In genomic region chr9:128055222-128056040, GRCh38 we compare ENCODE assay signal across 13 cellular contexts. TPM values are rescaled to one million over a fixed set of nuclear protein-coding genes. Genes with fewer than 3 reads are reported as not detected.
DNase-seq lines count a peak whose midpoint lies in the region; FAIRE-seq and TF ChIP-seq lines count a peak whose summit lies in the region.
"Had no signal": no experiment of that assay in that cellular context is flagged by ENCODE, and none has a peak within 500 bp of the region (broad histone marks: within the 10 kb centered on the region; RNA-seq: fewer than 3 reads in every experiment).

No MANE protein-coding gene starts in this region.

- no peak overlapping the region for H3K9ac ChIP-seq in endothelial cell of umbilical vein (replicated peaks; ENCODE audit: extremely low read depth, insufficient read depth, low read length)

- FAIRE-seq in endothelial cell of umbilical vein (lab: Jason Lieb, UNC), result no peak

- no peaks in the 10 kb centered on the region for H3K9me3 ChIP-seq in endothelial cell of umbilical vein (replicated peaks; ENCODE audit: control insufficient read depth, insufficient read depth, low read length)
- no peaks in the 10 kb centered on the region for H3K9me3 ChIP-seq in tibial nerve

- no peaks in the 10 kb centered on the region for H4K20me1 ChIP-seq in endothelial cell of umbilical vein (replicated peaks; ENCODE audit: control insufficient read depth, extremely low read depth, insufficient read depth, low read length)

- peaks cover 2% of the 10 kb centered on the region for H3K4me1 ChIP-seq in endothelial cell of umbilical vein (ENCODE audit: control insufficient read depth, extremely low read depth, insufficient read depth, low read length)
- peaks cover 0 to 48% (median 32%) of the 10 kb centered on the region in 4 donors for H3K4me1 ChIP-seq in tibial nerve

- H3K27ac ChIP-seq in endothelial cell of umbilical vein (ENCODE audit: insufficient read depth, low read depth, low read length), result no peak overlapping the region
- peak overlapping the region; percentile 80 to 97 (median 90) for H3K27ac ChIP-seq in tibial nerve
- H3K27ac ChIP-seq: 22Rv1 had no signal

- TF ChIP-seq POLR2A in endothelial cell of umbilical vein (IDR thresholded peaks at IDR 0.05; ENCODE audit: low read depth, low read length) (no peak), tibial nerve (IDR thresholded peaks at IDR 0.05) (peak in 1 of 2 donors; percentile 41)

- no peaks in the 10 kb centered on the region for H3K36me3 ChIP-seq in endothelial cell of umbilical vein (ENCODE audit: control insufficient read depth in 2 of 2, extremely low read depth in 1 of 2, insufficient read depth in 2 of 2, low read length in 2 of 2)
- H3K36me3 ChIP-seq in tibial nerve, result no peaks in the 10 kb centered on the region

- TF ChIP-seq CTCF in endothelial cell of umbilical vein (IDR thresholded peaks at IDR 0.05; ENCODE audit: extremely low read depth in 1 of 2, insufficient read depth in 1 of 2, low read depth in 1 of 2, low read length in 2 of 2) (no peak), tibial nerve (IDR thresholded peaks at IDR 0.05) (peak in 2 of 5 experiments; percentile 10 to 11)

- peak; percentile 71 to 94 for TF ChIP-seq EP300 in tibial nerve (IDR thresholded peaks at IDR 0.05)

- CTCF ChIA-PET in endothelial cell of umbilical vein (lab: Charles Lee), result interaction anchor here (0.7 to 1.2 kb wide), 2 partner anchors 17 to 114 kb away, joined by 3 read pairs; no protein-coding TSS in a partner anchor

- H3K4me3 ChIP-seq in endothelial cell of umbilical vein (replicated peaks in 1 of 3; ENCODE audit: insufficient read depth in 1 of 3, low read depth in 1 of 3, low read length in 3 of 3) (no peak overlapping the region), tibial nerve (peak overlapping the region in 1 of 4 donors; percentile 19)

- POLR2A ChIA-PET in endothelial cell of umbilical vein (lab: Charles Lee), result interaction anchor here (0.7 kb wide), 1 partner anchor 11 kb away, joined by 4 read pairs; the partner anchor contains the start of gene NAIF1

- WGBS in tibial nerve, 2 donors, result 18 to 23% methylated on average over 10 to 11 of the region's 11 CpGs

- BruUV-seq in endothelial cell of umbilical vein (replicated peaks; lab: Mats Ljungman, UMichigan), result no TSS peak

- no peak overlapping the region for H3K4me2 ChIP-seq in endothelial cell of umbilical vein (ENCODE audit: insufficient read depth, low read length)

- peak; percentile 56 for DNase-seq in DMS53 (lab: John Stamatoyannopoulos, UW)
- DNase-seq in DMS53 treated with DMSO at 0.1 percent for 48 hours (lab: John Stamatoyannopoulos, UW; ENCODE audit: unreplicated experiment), result no peak
- DNase-seq in endothelial cell of umbilical vein (ENCODE audit: low read depth, low spot score), result no peak
- DNase-seq in mucosa of gallbladder (ENCODE audit: low spot score), result peak; percentile 53
- DNase-seq in tibial nerve (ENCODE audit: low spot score in 2 of 2), result peak in 1 of 2 donors; percentile 40
- no peak for DNase-seq in activated CD4-positive, alpha-beta T cell treated with anti-CD3 and anti-CD28 coated beads, Interleukin-2, amount 50 U/mL, for 48 hours
- DNase-seq in amniotic stem cell (lab: John Stamatoyannopoulos, UW), result no peak
- no peak for DNase-seq in NCI-H128 (lab: John Stamatoyannopoulos, UW; ENCODE audit: unreplicated experiment)
- DNase-seq: activated CD4-positive, alpha-beta T cell treated with anti-CD3 and anti-CD28 coated beads, Interleukin-2, amount 10 ng/mL, durations not matched to agents 7 days and 5 days; hippocampal formation; NCI-H1105 treated with DMSO at 0.1 percent for 48 hours; retina had no signal

- H3K9me1 ChIP-seq in endothelial cell of umbilical vein (replicated peaks; ENCODE audit: control insufficient read depth, extremely low read depth, insufficient read depth, low read length), result no peaks in the 10 kb centered on the region

- dilution Hi-C loops in endothelial cell of umbilical vein (cut with MboI; ENCODE audit: extremely low pct_ligation_motif_present, low sequenced_read_pairs), result no loop called here

- H2AFZ ChIP-seq in endothelial cell of umbilical vein (ENCODE audit: low read depth, low read length), result peak overlapping the region; percentile 34

- intact Hi-C loops in endothelial cell of umbilical vein (cut with micrococcal nuclease), result no loop called here

- no peaks in the 10 kb centered on the region for H3K27me3 ChIP-seq in endothelial cell of umbilical vein (ENCODE audit: control insufficient read depth in 2 of 2, insufficient read depth in 2 of 2, low read length in 2 of 2)
- H3K27me3 ChIP-seq in tibial nerve, result no peaks in the 10 kb centered on the region

- no peaks in the 10 kb centered on the region for H3K79me2 ChIP-seq in endothelial cell of umbilical vein (ENCODE audit: control insufficient read depth, insufficient read depth, low read length)

TF ChIP-seq in endothelial cell of umbilical vein, 7 proteins besides CTCF, POLR2A, EP300 and RAD21:
- no peak for TF ChIP-seq MYC (IDR thresholded peaks at IDR 0.05; ENCODE audit: low read depth, low read length)
- TF ChIP-seq GATA2 (IDR thresholded peaks at IDR 0.05; ENCODE audit: insufficient read depth, insufficient read length, low read depth, low read length), result no peak
- no peak for TF ChIP-seq POLR2AphosphoS5 (IDR thresholded peaks at IDR 0.05; ENCODE audit: insufficient read depth, low read depth, low read length)
- TF ChIP-seq FOS (IDR thresholded peaks at IDR 0.05; ENCODE audit: borderline replicate concordance, insufficient read depth, low read length), result no peak
- TF ChIP-seq EZH2 (IDR thresholded peaks at IDR 0.05; ENCODE audit: borderline replicate concordance, low read depth, low read length, severe bottlenecking), result no peak
- TF ChIP-seq MAX (IDR thresholded peaks at IDR 0.05; ENCODE audit: insufficient read depth, insufficient read length), result no peak
- no peak for TF ChIP-seq JUN (IDR thresholded peaks at IDR 0.05; ENCODE audit: borderline replicate concordance, insufficient read depth, insufficient read length, low read depth)

RNA-seq across cellular contexts. Expression of gene NAIF1, which starts 11.7 kb away (rescaled TPM):
- total RNA-seq in endothelial cell of umbilical vein, result 8.2 and 9.7 TPM in 2 replicates
- 9.7 and 10.1 TPM in 2 replicates for polyA plus RNA-seq in endothelial cell of umbilical vein
- 9.4 and 9.5 TPM in 2 replicates for polyA plus RNA-seq in endothelial cell of umbilical vein (2011; cell fraction: cytosol; rRNA removed)
- 4.4 and 4.6 TPM in 2 replicates for polyA plus RNA-seq in endothelial cell of umbilical vein (2011; cell fraction: nucleus; rRNA removed)
- 6.4 and 9.3 TPM in 2 replicates for polyA plus RNA-seq in endothelial cell of umbilical vein (2012)
- polyA minus RNA-seq in endothelial cell of umbilical vein, result 7.5 and 9.8 TPM in 2 replicates
- 19.3 TPM for polyA minus RNA-seq in endothelial cell of umbilical vein (2011; cell fraction: cytosol; rRNA and poly(A)+ RNA removed)
- 2.0 and 3.7 TPM in 2 replicates for polyA minus RNA-seq in endothelial cell of umbilical vein (2011; cell fraction: nucleus; rRNA and poly(A)+ RNA removed)
- 12.0 TPM for total RNA-seq in mucosa of gallbladder
- total RNA-seq in tibial nerve, result 10 to 100 TPM in 1 of 4 donors, 1 to 10 TPM in 3; 5.4 to 11.2 (median 8.1) TPM

RNA-seq across cellular contexts. Expression of gene SLC25A25, which starts 12.6 kb away (rescaled TPM):
- total RNA-seq in endothelial cell of umbilical vein (20.1 and 20.2 TPM in 2 replicates), mucosa of gallbladder (77.7 TPM), tibial nerve (10 to 100 TPM; 23.4 to 29.7 (median 27.2) TPM)
- 14.2 and 18.1 TPM in 2 replicates for polyA plus RNA-seq in endothelial cell of umbilical vein
- polyA plus RNA-seq in endothelial cell of umbilical vein (2011; cell fraction: cytosol; rRNA removed), result 17.3 and 21.7 TPM in 2 replicates
- 54.4 and 63.0 TPM in 2 replicates for polyA plus RNA-seq in endothelial cell of umbilical vein (2011; cell fraction: nucleus; rRNA removed)
- polyA plus RNA-seq in endothelial cell of umbilical vein (2012), result 11.9 and 22.6 TPM in 2 replicates
- polyA minus RNA-seq in endothelial cell of umbilical vein, result 16.6 and 17.6 TPM in 2 replicates
- 20.1 TPM for polyA minus RNA-seq in endothelial cell of umbilical vein (2011; cell fraction: cytosol; rRNA and poly(A)+ RNA removed)
- 24.4 and 32.2 TPM in 2 replicates for polyA minus RNA-seq in endothelial cell of umbilical vein (2011; cell fraction: nucleus; rRNA and poly(A)+ RNA removed)

Comparison
In these comparisons a context has a peak if more than half of its experiments do, and no peak if none do; other contexts are left out.
1. DNase-seq: peak in DMS53 (single experiment) and mucosa of gallbladder (single experiment); none in DMS53 treated with DMSO at 0.1 percent for 48 hours (single experiment), endothelial cell of umbilical vein (single experiment), activated CD4-positive, alpha-beta T cell treated with anti-CD3 and anti-CD28 coated beads, Interleukin-2, amount 50 U/mL, for 48 hours (0 of 2), amniotic stem cell (single experiment) and NCI-H128 (single experiment).